In genomic region chr15:83905874-83906273, GRCh38 we compare ENCODE assay signal across 1 cellular context.
TF ChIP-seq lines count a peak whose summit lies in the region.

No MANE protein-coding gene starts in this region.

TF ChIP-seq in HEK293, 187 proteins besides CTCF, POLR2A, EP300 and RAD21 (continued from another document):
- peak; percentile 59; the same call in 1 of the 2 replicates for TF ChIP-seq ZNF629 (tag by site-specific recombination; IDR thresholded peaks at IDR 0.05)
